Comparison of ENCODE assay signal across 23 cellular contexts in genomic region chr10:83574770-83575169, GRCh38.
"Had no signal": no experiment of that assay in that cellular context is flagged by ENCODE, and none has a peak within 500 bp of the region (broad histone marks: within the 10 kb centered on the region; RNA-seq: fewer than 3 reads in every experiment).

No MANE protein-coding gene starts in this region.

- H3K36me3 ChIP-seq: esophagus muscularis mucosa, heart left ventricle, right lobe of liver, tibial nerve had no signal

- H3K4me3 ChIP-seq: body of pancreas, esophagus muscularis mucosa, heart left ventricle, right lobe of liver, tibial nerve had no signal

- H3K27me3 ChIP-seq: body of pancreas, esophagus muscularis mucosa, foreskin keratinocyte, heart left ventricle, right lobe of liver, tibial nerve had no signal

- H3K4me1 ChIP-seq: body of pancreas, esophagus muscularis mucosa, foreskin keratinocyte, heart left ventricle, right lobe of liver, tibial nerve had no signal

- DNase-seq: activated B cell treated with CpG ODN at 0.5 μM for 24 hours; activated CD4-positive, alpha-beta T cell treated with anti-CD3 and anti-CD28 coated beads, Interleukin-2, amount 50 U/mL, for 1 hour; activated CD8-positive, alpha-beta memory T cell treated with anti-CD3 and anti-CD28 coated beads, Interleukin-2, amount 10 ng/mL, durations not matched to agents 7 days and 5 days; activated CD8-positive, alpha-beta T cell treated with anti-CD3 and anti-CD28 coated beads for 36 hours; activated naive CD4-positive, alpha-beta T cell; activated T-cell treated with anti-CD3 and anti-CD28 coated beads, Interleukin-2, amount 50 U/mL, for 48 hours; aorta; body of pancreas; dermis blood vessel endothelial cell; effector CD4-positive, alpha-beta T cell; foreskin keratinocyte; heart left ventricle; hypothalamus; immature natural killer cell; kidney; left colon; mammary epithelial cell; right lobe of liver; stimulated activated CD4-positive, alpha-beta T cell treated with anti-CD3 and anti-CD28 coated beads, Interleukin-2, amount 100 ng/mL, for 48 hours; stimulated activated naive CD4-positive, alpha-beta T cell treated with Interleukin-2 at 50 U/mL for 16 hours had no signal

- H3K27ac ChIP-seq: body of pancreas, esophagus muscularis mucosa, foreskin keratinocyte, heart left ventricle, right lobe of liver, tibial nerve had no signal

- ATAC-seq: activated CD8-positive, alpha-beta memory T cell treated with anti-CD3 and anti-CD28 coated beads, Interleukin-2, amount 10 ng/mL, durations not matched to agents 7 days and 5 days; activated CD8-positive, alpha-beta T cell treated with anti-CD3 and anti-CD28 coated beads for 36 hours; activated naive CD4-positive, alpha-beta T cell treated with anti-CD3 and anti-CD28 coated beads, Interleukin-2, amount 50 U/mL, for 72 hours; body of pancreas; foreskin keratinocyte; heart left ventricle; left colon; right lobe of liver had no signal

- H3K9me3 ChIP-seq: body of pancreas, right lobe of liver had no signal
